ENCODE assay signal across 8 cellular contexts in the genomic region with DNA sequence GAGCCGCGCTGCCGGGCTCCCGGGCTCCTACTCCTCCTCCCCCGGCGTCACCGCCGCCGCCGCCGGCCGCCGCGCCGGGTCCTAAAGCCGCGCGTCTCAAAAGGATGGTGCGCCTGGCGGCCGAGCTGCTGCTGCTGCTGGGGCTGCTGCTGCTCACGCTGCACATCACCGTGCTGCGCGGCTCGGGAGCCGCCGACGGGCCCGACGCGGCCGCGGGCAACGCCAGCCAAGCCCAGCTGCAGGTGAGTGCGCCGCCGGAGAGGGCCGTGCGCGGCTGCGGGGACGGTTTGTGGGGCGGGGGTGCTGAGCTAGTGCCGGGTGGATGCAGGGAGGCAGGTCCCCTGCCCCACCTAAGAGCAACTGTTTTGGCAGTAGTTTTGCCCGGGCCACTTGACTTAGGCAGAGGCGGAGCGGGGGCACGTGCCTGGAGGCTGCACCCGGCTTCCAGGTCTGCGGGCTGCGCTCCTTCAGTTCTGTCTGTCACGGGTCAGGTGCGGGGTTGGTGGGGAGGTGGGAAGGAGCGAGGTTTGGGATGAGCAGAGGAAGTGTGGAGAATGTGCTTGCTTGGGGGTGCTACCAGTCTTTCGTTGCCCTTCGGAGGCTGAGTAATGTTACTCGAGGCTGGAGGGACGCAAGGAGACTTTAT. TPM values are rescaled to one million over a fixed set of nuclear protein-coding genes. Genes with fewer than 3 reads are reported as not detected.
DNase-seq lines count a peak whose midpoint lies in the region; ATAC-seq and TF ChIP-seq lines count a peak whose summit lies in the region.

No MANE protein-coding gene starts in this region.

- no peak overlapping the region for H3K27ac ChIP-seq in WERI-Rb-1

- H3K36me3 Mint-ChIP-seq in central memory CD8-positive, alpha-beta T cell (ENCODE audit: insufficient read depth): no peaks in the 10 kb centered on the region

- H3K36me3 ChIP-seq in H7 (replicated peaks; ENCODE audit: control insufficient read depth, insufficient read depth, low read length): no peaks in the 10 kb centered on the region
- no peaks in the 10 kb centered on the region for H3K36me3 ChIP-seq in WERI-Rb-1

- H3K4me3 ChIP-seq in GM08714 (ENCODE audit: low read length) (peak overlapping the region; percentile 54; the same call in 1 of the 2 replicates), H7 (ENCODE audit: insufficient read depth, low read depth, low read length) (peak overlapping the region; percentile 59), WERI-Rb-1 (ENCODE audit: low read depth, low read length) (peak overlapping the region; percentile 19)

- DNase-seq in H7 (peak; percentile 86), M059J (ENCODE audit: low read depth) (peak; percentile 57), WERI-Rb-1 (peak; percentile 61), kidney tubule cell (ENCODE audit: low spot score) (peak; percentile 81), NAMALWA (ENCODE audit: low spot score) (no peak)
- peak in 1 of 2 donors; percentile 20 for DNase-seq in central memory CD8-positive, alpha-beta T cell (ENCODE audit: low spot score in 2 of 2)
- peak; percentile 45 to 53 for DNase-seq in stimulated activated CD4-positive, alpha-beta T cell treated with anti-CD3 and anti-CD28 coated beads, Interleukin-15, amount 100 ng/mL, for 48 hours (ENCODE audit: low read depth in 2 of 2)

- no peak for TF ChIP-seq CTCF in WERI-Rb-1 (IDR thresholded peaks at IDR 0.05; ENCODE audit: low read depth, low read length)

- no peaks in the 10 kb centered on the region for H3K9me3 Mint-ChIP-seq in central memory CD8-positive, alpha-beta T cell

- H3K27me3 ChIP-seq in H7 (ENCODE audit: control insufficient read depth, insufficient read depth, low read length): peaks cover 64% of the 10 kb centered on the region
- H3K27me3 ChIP-seq in WERI-Rb-1 (ENCODE audit: insufficient read depth, low read depth, severe bottlenecking): peaks cover 31% of the 10 kb centered on the region

- H3K9me3 ChIP-seq in WERI-Rb-1 (ENCODE audit: severe bottlenecking): no peaks in the 10 kb centered on the region

- peak; percentile 72 for ATAC-seq in central memory CD8-positive, alpha-beta T cell (replicated peaks; ENCODE audit: extremely low read depth, poor library complexity, severe bottlenecking)

- peaks cover 6% of the 10 kb centered on the region for H3K4me1 Mint-ChIP-seq in central memory CD8-positive, alpha-beta T cell

- peak overlapping the region; percentile 75 for H3K4me3 Mint-ChIP-seq in central memory CD8-positive, alpha-beta T cell

- no peak overlapping the region for H3K27ac Mint-ChIP-seq in central memory CD8-positive, alpha-beta T cell (ENCODE audit: low read depth)

- H3K27me3 Mint-ChIP-seq in central memory CD8-positive, alpha-beta T cell: peaks cover 52% of the 10 kb centered on the region

RNA-seq across cellular contexts. Expression of gene ISM1, which starts 0.7 kb away (rescaled TPM):
- 0.63 TPM in 1 of 2 replicates, not detected in the other for total RNA-seq in H7 (2014; rRNA removed; shearing (Covaris generic))
- not detected in 2 replicates for total RNA-seq in M059J (2014; rRNA removed; shearing (Covaris generic))
